In the genomic region with DNA sequence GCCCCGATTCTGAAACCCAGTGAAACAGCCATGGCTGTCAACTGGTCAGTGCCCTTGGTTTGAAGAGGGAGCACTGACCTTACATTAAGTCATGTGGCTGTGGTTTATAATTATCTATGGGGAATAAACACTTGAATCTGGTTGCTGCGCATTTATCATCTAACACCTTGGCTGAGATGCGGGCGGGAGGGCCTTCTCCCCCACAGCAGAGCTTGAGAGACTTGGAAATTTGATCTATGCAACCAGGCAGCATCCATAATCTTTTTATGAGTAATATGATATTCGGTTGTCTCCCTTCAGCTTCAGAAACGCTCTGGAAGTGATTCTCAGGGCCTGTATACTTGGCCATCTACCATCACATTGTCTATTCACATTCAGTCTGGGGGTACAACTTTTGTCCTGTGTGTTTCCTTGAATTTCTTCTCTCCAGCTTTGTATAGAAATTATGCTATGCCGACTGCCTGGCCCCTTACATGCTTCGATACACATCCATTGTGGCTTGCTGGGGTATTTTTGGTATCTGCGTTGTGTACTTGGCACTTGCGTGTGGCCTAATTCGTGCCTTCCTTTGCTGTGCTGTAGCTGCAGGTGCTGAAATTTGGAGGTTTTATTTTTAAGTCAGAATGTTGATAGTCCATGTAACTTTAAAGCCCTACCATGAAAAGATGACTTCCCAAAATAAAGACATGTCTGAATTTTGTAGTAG, we compare ENCODE assay signal across 16 cellular contexts.
DNase-seq lines count a peak whose midpoint lies in the region; ATAC-seq and TF ChIP-seq lines count a peak whose summit lies in the region.
"Had no signal": no experiment of that assay in that cellular context is flagged by ENCODE, and none has a peak within 500 bp of the region (broad histone marks: within the 10 kb centered on the region; RNA-seq: fewer than 3 reads in every experiment).

No MANE protein-coding gene starts in this region.

- no peaks in the 10 kb centered on the region for H3K27me3 ChIP-seq in smooth muscle cell (ENCODE audit: low read depth)
- H3K27me3 ChIP-seq: body of pancreas, foreskin keratinocyte had no signal

- no peak for DNase-seq in activated T-cell treated with anti-CD3 and anti-CD28 coated beads, Interleukin-2, amount 50 U/mL, for 4 hours
- DNase-seq in activated T-cell treated with anti-CD3 and anti-CD28 coated beads, Interleukin-2, amount 50 U/mL, for 72 hours: no peak
- peak; percentile 44 for DNase-seq in NCI-H69 (lab: John Stamatoyannopoulos, UW)
- DNase-seq in osteocyte (ENCODE audit: extremely low spot score, unreplicated experiment): no peak
- no peak for DNase-seq in smooth muscle cell (lab: John Stamatoyannopoulos, UW; ENCODE audit: unreplicated experiment)
- DNase-seq in SHP77 (lab: John Stamatoyannopoulos, UW): no peak
- DNase-seq: body of pancreas; effector CD8-positive, alpha-beta T cell; EL; foreskin keratinocyte; retina; stimulated activated CD4-positive, alpha-beta T cell treated with anti-CD3 and anti-CD28 coated beads, Interleukin-4, amount 100 ng/mL, for 4 hours; stimulated activated naive CD8-positive, alpha-beta T cell treated with anti-CD3 and anti-CD28 coated beads, Interleukin-15, Interleukin-2, amounts not matched to agents 100 U/mL and 50 U/mL, for 24 hours; T-helper 9 cell had no signal

- H3K4me1 Mint-ChIP-seq in activated T-cell treated with anti-CD3 and anti-CD28 coated beads, Interleukin-2, amount 50 U/mL, for 4 hours (ENCODE audit: low read depth): peaks cover 76% of the 10 kb centered on the region
- H3K4me1 Mint-ChIP-seq in activated T-cell treated with anti-CD3 and anti-CD28 coated beads, Interleukin-2, amount 50 U/mL, for 72 hours (ENCODE audit: low read depth): peaks cover 77% of the 10 kb centered on the region
- H3K4me1 Mint-ChIP-seq in osteocyte (ENCODE audit: unreplicated experiment): peaks cover 30% of the 10 kb centered on the region

- peaks cover 9% of the 10 kb centered on the region for H4K20me1 ChIP-seq in smooth muscle cell (ENCODE audit: low read depth)

- H3K27ac Mint-ChIP-seq in activated T-cell treated with anti-CD3 and anti-CD28 coated beads, Interleukin-2, amount 50 U/mL, for 72 hours: no peak overlapping the region
- H3K27ac Mint-ChIP-seq in osteocyte (ENCODE audit: unreplicated experiment): peak overlapping the region; percentile 24

- ATAC-seq in activated T-cell treated with anti-CD3 and anti-CD28 coated beads, Interleukin-2, amount 50 U/mL, for 4 hours: no peak
- no peak for ATAC-seq in activated T-cell treated with anti-CD3 and anti-CD28 coated beads, Interleukin-2, amount 50 U/mL, for 72 hours (replicated peaks in 1 of 2)
- no peak for ATAC-seq in GM18505 (IDR thresholded peaks at IDR 0.05; ENCODE audit: unreplicated experiment)
- ATAC-seq: foreskin keratinocyte had no signal

- H2AFZ ChIP-seq in smooth muscle cell (ENCODE audit: low read depth): no peak overlapping the region

- no peaks in the 10 kb centered on the region for H3F3A ChIP-seq in smooth muscle cell (ENCODE audit: low read depth)

- no peak overlapping the region for H3K9ac ChIP-seq in smooth muscle cell (ENCODE audit: low read depth)

- H3K4me2 ChIP-seq in smooth muscle cell: no peak overlapping the region

- H3K4me3 Mint-ChIP-seq in activated T-cell treated with anti-CD3 and anti-CD28 coated beads, Interleukin-2, amount 50 U/mL, for 4 hours: peak overlapping the region; percentile 19
- peak overlapping the region in 1 of 2 donors; percentile 4 for H3K4me3 Mint-ChIP-seq in activated T-cell treated with anti-CD3 and anti-CD28 coated beads, Interleukin-2, amount 50 U/mL, for 72 hours
- H3K4me3 Mint-ChIP-seq in osteocyte (ENCODE audit: unreplicated experiment): no peak overlapping the region

- no peak for TF ChIP-seq POLR2A in GM18505 (IDR thresholded peaks at IDR 0.05; ENCODE audit: borderline replicate concordance, extremely low read depth, insufficient read depth, insufficient read length)

- H3K4me3 ChIP-seq in smooth muscle cell: no peak overlapping the region
- H3K4me3 ChIP-seq: body of pancreas had no signal

- no peaks in the 10 kb centered on the region for H3K9me3 ChIP-seq in smooth muscle cell (replicated peaks; ENCODE audit: low read depth)
- H3K9me3 ChIP-seq: body of pancreas had no signal

- 95% methylated on average over 11 of the region's 11 CpGs for WGBS in smooth muscle cell (ENCODE audit: low lambda C conversion rate)

- H3K4me1 ChIP-seq in smooth muscle cell (ENCODE audit: low read depth): no peaks in the 10 kb centered on the region
- H3K4me1 ChIP-seq: foreskin keratinocyte had no signal

- no peaks in the 10 kb centered on the region for H3K79me2 ChIP-seq in smooth muscle cell (ENCODE audit: low read depth)

- H3K9me3 Mint-ChIP-seq in activated T-cell treated with anti-CD3 and anti-CD28 coated beads, Interleukin-2, amount 50 U/mL, for 4 hours: no peaks in the 10 kb centered on the region
- peaks cover 0 to 1% of the 10 kb centered on the region in 2 donors for H3K9me3 Mint-ChIP-seq in activated T-cell treated with anti-CD3 and anti-CD28 coated beads, Interleukin-2, amount 50 U/mL, for 72 hours
- H3K9me3 Mint-ChIP-seq in osteocyte (ENCODE audit: unreplicated experiment): no peaks in the 10 kb centered on the region

- no peaks in the 10 kb centered on the region for H3K36me3 ChIP-seq in smooth muscle cell (ENCODE audit: low read depth)

- no peaks in the 10 kb centered on the region for H3K27me3 Mint-ChIP-seq in activated T-cell treated with anti-CD3 and anti-CD28 coated beads, Interleukin-2, amount 50 U/mL, for 4 hours (ENCODE audit: low read depth)
- no peaks in the 10 kb centered on the region for H3K27me3 Mint-ChIP-seq in activated T-cell treated with anti-CD3 and anti-CD28 coated beads, Interleukin-2, amount 50 U/mL, for 72 hours (ENCODE audit: low read depth)
- H3K27me3 Mint-ChIP-seq in osteocyte (ENCODE audit: unreplicated experiment): no peaks in the 10 kb centered on the region

- peaks cover under 1% of the 10 kb centered on the region for H3K36me3 Mint-ChIP-seq in activated T-cell treated with anti-CD3 and anti-CD28 coated beads, Interleukin-2, amount 50 U/mL, for 4 hours (ENCODE audit: insufficient read depth)
- peaks cover 0 to 2% of the 10 kb centered on the region in 2 donors for H3K36me3 Mint-ChIP-seq in activated T-cell treated with anti-CD3 and anti-CD28 coated beads, Interleukin-2, amount 50 U/mL, for 72 hours (ENCODE audit: insufficient read depth in 2 of 2)
- peaks cover 49% of the 10 kb centered on the region for H3K36me3 Mint-ChIP-seq in osteocyte (ENCODE audit: unreplicated experiment)

- TF ChIP-seq CTCF in osteocyte (IDR thresholded peaks at IDR 0.05) (no peak), smooth muscle cell (IDR thresholded peaks at IDR 0.05; ENCODE audit: borderline replicate concordance, insufficient read depth, poor library complexity, severe bottlenecking) (no peak)

- H3K27ac ChIP-seq in angular gyrus (ENCODE audit: low read depth, low read length): peak overlapping the region; percentile 2
- no peak overlapping the region for H3K27ac ChIP-seq in smooth muscle cell (ENCODE audit: low read depth)
- H3K27ac ChIP-seq: foreskin keratinocyte had no signal
